In genomic region chr11:1691027-1691877, GRCh38 we compare ENCODE assay signal across 1 cellular context.
TF ChIP-seq lines count a peak whose summit lies in the region.

No MANE protein-coding gene starts in this region.

TF ChIP-seq in HepG2, 621 proteins besides CTCF, POLR2A, EP300 and RAD21 (continued from another document and continues in another):
- no peak; a peak in 1 of 4 replicates for TF ChIP-seq REST (IDR thresholded peaks at IDR 0.05; ENCODE audit: borderline replicate concordance in 1 of 2, low read depth in 1 of 2, low read length in 2 of 2)
- no peak for TF ChIP-seq RFX5 (IDR thresholded peaks at IDR 0.05; ENCODE audit: low read depth, low read length)
- 0 out of 2 replicates have a peak, but pooled peaks have one; percentile 32 for TF ChIP-seq NFYC (CRISPR knock-in tag; IDR thresholded peaks at IDR 0.05)
- no peak; the same call in 1 of the 2 replicates for TF ChIP-seq MTF1 (CRISPR knock-in tag; IDR thresholded peaks at IDR 0.05)
- no peak for TF ChIP-seq PBX3 (CRISPR knock-in tag; IDR thresholded peaks at IDR 0.05; ENCODE audit: borderline replicate concordance)
- TF ChIP-seq ZFP41 (CRISPR knock-in tag; IDR thresholded peaks at IDR 0.05; ENCODE audit: borderline replicate concordance) = no peak
- no peak for TF ChIP-seq MAFG (CRISPR knock-in tag; IDR thresholded peaks at IDR 0.05)
- peak; percentile 87 for TF ChIP-seq BCL6 (CRISPR knock-in tag; IDR thresholded peaks at IDR 0.05)
- no peak for TF ChIP-seq ZNF343 (CRISPR knock-in tag; IDR thresholded peaks at IDR 0.05)
- TF ChIP-seq HNF4G (IDR thresholded peaks at IDR 0.05; ENCODE audit: borderline replicate concordance, low read depth, low read length) = peak; percentile 85
- TF ChIP-seq HNF4G (CRISPR knock-in tag; IDR thresholded peaks at IDR 0.05; ENCODE audit: borderline replicate concordance, low read depth) = peak; percentile 94; the same call in 1 of the 2 replicates
- no peak; the same call in 1 of the 2 replicates for TF ChIP-seq ZMAT3 (CRISPR knock-in tag; conservative IDR thresholded peaks at IDR 0.05)
- TF ChIP-seq ZNF552 (CRISPR knock-in tag; IDR thresholded peaks at IDR 0.05; ENCODE audit: borderline replicate concordance) = no peak
- no peak for TF ChIP-seq ZNF597 (CRISPR knock-in tag; IDR thresholded peaks at IDR 0.05)
- peak; percentile 75 for TF ChIP-seq ZNF232 (CRISPR knock-in tag; IDR thresholded peaks at IDR 0.05; ENCODE audit: borderline replicate concordance)
- TF ChIP-seq SMAD1 (CRISPR knock-in tag; IDR thresholded peaks at IDR 0.05; ENCODE audit: borderline replicate concordance, low read depth) = no peak
- no peak for TF ChIP-seq NFE2 (CRISPR knock-in tag; IDR thresholded peaks at IDR 0.05)
- peak; percentile 8 for TF ChIP-seq SRSF1 (optimal IDR thresholded peaks at IDR 0.05; ENCODE audit: low read depth, low read length)
- peak; percentile 19; the same call in 1 of the 2 replicates for TF ChIP-seq PAX8 (CRISPR knock-in tag; IDR thresholded peaks at IDR 0.05; ENCODE audit: borderline replicate concordance)
- TF ChIP-seq ZNF18 (CRISPR knock-in tag; IDR thresholded peaks at IDR 0.05; ENCODE audit: insufficient replicate concordance) = peak; percentile 84
- no peak for TF ChIP-seq CSRNP2 (CRISPR knock-in tag; conservative IDR thresholded peaks at IDR 0.05; ENCODE audit: low read depth)
- TF ChIP-seq REL (CRISPR knock-in tag; conservative IDR thresholded peaks at IDR 0.05) = peak; percentile 58; the same call in 1 of the 2 replicates
- TF ChIP-seq FOXJ3 (CRISPR knock-in tag; IDR thresholded peaks at IDR 0.05; ENCODE audit: borderline replicate concordance) = peak; percentile 99
- TF ChIP-seq ZNF800 (CRISPR knock-in tag; IDR thresholded peaks at IDR 0.05) = peak; percentile 89
- peak; percentile 88 for TF ChIP-seq ZFY (CRISPR knock-in tag; IDR thresholded peaks at IDR 0.05)
- no peak for TF ChIP-seq ADNP (CRISPR knock-in tag; IDR thresholded peaks at IDR 0.05)
- no peak for TF ChIP-seq BCLAF1 (IDR thresholded peaks at IDR 0.05)
- TF ChIP-seq FOXA1 (IDR thresholded peaks at IDR 0.05) = no peak
- TF ChIP-seq FOXA1 (CRISPR knock-in tag; IDR thresholded peaks at IDR 0.05) = peak; percentile 84
- peak; percentile 99 for TF ChIP-seq PATZ1 (CRISPR knock-in tag; IDR thresholded peaks at IDR 0.05)
- peak; percentile 93 for TF ChIP-seq ELF3 (CRISPR knock-in tag; IDR thresholded peaks at IDR 0.05)
- no peak; the same call in 1 of the 2 replicates for TF ChIP-seq EHMT2 (IDR thresholded peaks at IDR 0.05; ENCODE audit: borderline replicate concordance, low read depth, low read length)
- TF ChIP-seq ZNF382 (CRISPR knock-in tag; IDR thresholded peaks at IDR 0.05; ENCODE audit: borderline replicate concordance) = no peak
- peak; percentile 65 for TF ChIP-seq KMT2B (CRISPR knock-in tag; IDR thresholded peaks at IDR 0.05)
- no peak for TF ChIP-seq ZFYVE20 (CRISPR knock-in tag; IDR thresholded peaks at IDR 0.05; ENCODE audit: borderline replicate concordance, low read depth)
- no peak for TF ChIP-seq ZFP36L2 (CRISPR knock-in tag; IDR thresholded peaks at IDR 0.05)
- TF ChIP-seq ZBTB10 (CRISPR knock-in tag; IDR thresholded peaks at IDR 0.05; ENCODE audit: borderline replicate concordance) = peak; percentile 97
- TF ChIP-seq ZNF484 (CRISPR knock-in tag; IDR thresholded peaks at IDR 0.05; ENCODE audit: borderline replicate concordance, low read depth) = no peak
- TF ChIP-seq ZNF776 (CRISPR knock-in tag; IDR thresholded peaks at IDR 0.05) = peak; percentile 17; the same call in 1 of the 2 replicates
- TF ChIP-seq MIER3 (CRISPR knock-in tag; IDR thresholded peaks at IDR 0.05; ENCODE audit: borderline replicate concordance) = peak; percentile 62; the same call in 1 of the 2 replicates
- TF ChIP-seq HNRNPK (IDR thresholded peaks at IDR 0.05; ENCODE audit: low read depth, low read length, poor library complexity, severe bottlenecking) = no peak
- TF ChIP-seq YEATS2 (CRISPR knock-in tag; IDR thresholded peaks at IDR 0.05; ENCODE audit: borderline replicate concordance) = 0 out of 2 replicates have a peak, but pooled peaks have one; percentile 36
- TF ChIP-seq XRCC5 (optimal IDR thresholded peaks at IDR 0.05; ENCODE audit: low read length) = no peak
